In genomic region chr6:133854633-133855598, GRCh38 we compare ENCODE assay signal across 9 cellular contexts. TPM values are rescaled to one million over a fixed set of nuclear protein-coding genes. Genes with fewer than 3 reads are reported as not detected.
A peak's percentile ranks its signal among the peaks of the same experiment; 100 is the strongest.
DNase-seq lines count a peak whose midpoint lies in the region; ATAC-seq, FAIRE-seq and TF ChIP-seq lines count a peak whose summit lies in the region.
"Had no signal": no experiment of that assay in that cellular context is flagged by ENCODE, and none has a peak within 500 bp of the region (broad histone marks: within the 10 kb centered on the region; RNA-seq: fewer than 3 reads in every experiment).

No MANE protein-coding gene starts in this region.

- H3K27ac ChIP-seq in endothelial cell of umbilical vein (ENCODE audit: insufficient read depth, low read depth, low read length) = no peak overlapping the region

- no peaks in the 10 kb centered on the region for H3K9me1 ChIP-seq in endothelial cell of umbilical vein (replicated peaks; ENCODE audit: control insufficient read depth, extremely low read depth, insufficient read depth, low read length)

- POLR2A ChIA-PET in endothelial cell of umbilical vein (lab: Charles Lee) = no interaction called here

- no TSS peak for BruUV-seq in endothelial cell of umbilical vein (replicated peaks; lab: Mats Ljungman, UMichigan)

- dilution Hi-C loops in endothelial cell of umbilical vein (cut with MboI; ENCODE audit: extremely low pct_ligation_motif_present, low sequenced_read_pairs) = no loop called here

- no peak overlapping the region for H3K4me3 ChIP-seq in endothelial cell of umbilical vein (replicated peaks in 1 of 3; ENCODE audit: insufficient read depth in 1 of 3, low read depth in 1 of 3, low read length in 3 of 3)

- H2AFZ ChIP-seq in endothelial cell of umbilical vein (ENCODE audit: low read depth, low read length) = no peak overlapping the region

- no peaks in the 10 kb centered on the region for H3K36me3 ChIP-seq in endothelial cell of umbilical vein (ENCODE audit: control insufficient read depth in 2 of 2, extremely low read depth in 1 of 2, insufficient read depth in 2 of 2, low read length in 2 of 2)

- no peaks in the 10 kb centered on the region for H4K20me1 ChIP-seq in endothelial cell of umbilical vein (replicated peaks; ENCODE audit: control insufficient read depth, extremely low read depth, insufficient read depth, low read length)

- H3K4me3 Mint-ChIP-seq in neural crest cell = no peak overlapping the region
- H3K4me3 Mint-ChIP-seq: stimulated activated naive CD8-positive, alpha-beta T cell treated with anti-CD3 and anti-CD28 coated beads, Interleukin-15, Interleukin-2, amounts not matched to agents 100 ng/mL and 50 ng/mL, for 24 hours had no signal

- no peak overlapping the region for H3K4me2 ChIP-seq in endothelial cell of umbilical vein (ENCODE audit: insufficient read depth, low read length)

- intact Hi-C loops in endothelial cell of umbilical vein (cut with micrococcal nuclease) = no loop called here

- TF ChIP-seq CTCF in endothelial cell of umbilical vein (IDR thresholded peaks at IDR 0.05; ENCODE audit: extremely low read depth in 1 of 2, insufficient read depth in 1 of 2, low read depth in 1 of 2, low read length in 2 of 2) (peak in 1 of 2 donors; percentile 8), neural crest cell (conservative IDR thresholded peaks at IDR 0.05) (no peak)

- no peak overlapping the region for H3K27ac Mint-ChIP-seq in neural crest cell (ENCODE audit: unreplicated experiment)
- H3K27ac Mint-ChIP-seq: stimulated activated naive CD8-positive, alpha-beta T cell treated with anti-CD3 and anti-CD28 coated beads, Interleukin-15, Interleukin-2, amounts not matched to agents 100 ng/mL and 50 ng/mL, for 24 hours had no signal

- no peak for TF ChIP-seq POLR2A in endothelial cell of umbilical vein (IDR thresholded peaks at IDR 0.05; ENCODE audit: low read depth, low read length)

- no peak for ATAC-seq in HG02642 (IDR thresholded peaks at IDR 0.05; ENCODE audit: poor library complexity, unreplicated experiment)
- no peak for ATAC-seq in GM19463 (IDR thresholded peaks at IDR 0.05; ENCODE audit: unreplicated experiment)

- DNase-seq in DMS53 (lab: John Stamatoyannopoulos, UW) (peak; percentile 65), M059J (ENCODE audit: low read depth) (peak; percentile 32), endothelial cell of umbilical vein (ENCODE audit: low read depth, low spot score) (no peak), neural crest cell (ENCODE audit: low read depth, low spot score) (peak; percentile 16), NCI-H1694 treated with DMSO at 0.1 percent for 48 hours (lab: John Stamatoyannopoulos, UW) (no peak), cerebellar nuclear complex (lab: John Stamatoyannopoulos, UW) (no peak)

- no peak for FAIRE-seq in endothelial cell of umbilical vein (lab: Jason Lieb, UNC)

- no peaks in the 10 kb centered on the region for H3K79me2 ChIP-seq in endothelial cell of umbilical vein (ENCODE audit: control insufficient read depth, insufficient read depth, low read length)

- peaks cover 7% of the 10 kb centered on the region for H3K9me3 Mint-ChIP-seq in neural crest cell
- H3K9me3 Mint-ChIP-seq: stimulated activated naive CD8-positive, alpha-beta T cell treated with anti-CD3 and anti-CD28 coated beads, Interleukin-15, Interleukin-2, amounts not matched to agents 100 ng/mL and 50 ng/mL, for 24 hours had no signal

- H3K27me3 Mint-ChIP-seq in neural crest cell (ENCODE audit: low read depth) = peaks cover 90% of the 10 kb centered on the region

- H3K9ac ChIP-seq in endothelial cell of umbilical vein (replicated peaks; ENCODE audit: extremely low read depth, insufficient read depth, low read length) = no peak overlapping the region

- H3K27me3 ChIP-seq in endothelial cell of umbilical vein (ENCODE audit: control insufficient read depth in 2 of 2, insufficient read depth in 2 of 2, low read length in 2 of 2) = peaks cover 35 to 48% of the 10 kb centered on the region in 2 experiments

- no peaks in the 10 kb centered on the region for H3K4me1 ChIP-seq in endothelial cell of umbilical vein (ENCODE audit: control insufficient read depth, extremely low read depth, insufficient read depth, low read length)

- H3K36me3 Mint-ChIP-seq in neural crest cell (ENCODE audit: low read depth) = no peaks in the 10 kb centered on the region

- peaks cover 8% of the 10 kb centered on the region for H3K4me1 Mint-ChIP-seq in neural crest cell

- CTCF ChIA-PET in endothelial cell of umbilical vein (lab: Charles Lee) = interaction anchor here (0.9 kb wide), 1 partner anchor 17 kb away, joined by 4 read pairs; no protein-coding TSS in a partner anchor

- H3K9me3 ChIP-seq in endothelial cell of umbilical vein (replicated peaks; ENCODE audit: control insufficient read depth, insufficient read depth, low read length) = no peaks in the 10 kb centered on the region

TF ChIP-seq in endothelial cell of umbilical vein, 7 proteins besides CTCF, POLR2A, EP300 and RAD21:
- TF ChIP-seq MAX (IDR thresholded peaks at IDR 0.05; ENCODE audit: insufficient read depth, insufficient read length) (no peak), JUN (IDR thresholded peaks at IDR 0.05; ENCODE audit: borderline replicate concordance, insufficient read depth, insufficient read length, low read depth) (no peak), EZH2 (IDR thresholded peaks at IDR 0.05; ENCODE audit: borderline replicate concordance, low read depth, low read length, severe bottlenecking) (peak; percentile 89), POLR2AphosphoS5 (IDR thresholded peaks at IDR 0.05; ENCODE audit: insufficient read depth, low read depth, low read length) (no peak), FOS (IDR thresholded peaks at IDR 0.05; ENCODE audit: borderline replicate concordance, insufficient read depth, low read length) (no peak)

RNA-seq across cellular contexts. Expression of gene TCF21, which starts 34.0 kb away (rescaled TPM):
- 0.07 TPM in 1 of 2 replicates, not detected in the other for total RNA-seq in M059J (2014; rRNA removed; shearing (Covaris generic))
- not detected in 2 replicates for total RNA-seq in endothelial cell of umbilical vein
- not detected in 2 replicates for polyA plus RNA-seq in endothelial cell of umbilical vein
- not detected in 2 replicates for polyA plus RNA-seq in endothelial cell of umbilical vein (2011; cell fraction: cytosol; rRNA removed)
- polyA plus RNA-seq in endothelial cell of umbilical vein (2011; cell fraction: nucleus; rRNA removed) = not detected in 2 replicates
- polyA plus RNA-seq in endothelial cell of umbilical vein (2012) = not detected in 2 replicates
- polyA minus RNA-seq in endothelial cell of umbilical vein = not detected in 2 replicates
- not detected for polyA minus RNA-seq in endothelial cell of umbilical vein (2011; cell fraction: cytosol; rRNA and poly(A)+ RNA removed)
- polyA minus RNA-seq in endothelial cell of umbilical vein (2011; cell fraction: nucleus; rRNA and poly(A)+ RNA removed) = not detected in 2 replicates
- total RNA-seq in neural crest cell = not detected in 2 replicates

Comparison
In these comparisons a context has a peak if more than half of its experiments do, and no peak if none do; other contexts are left out.
1. DNase-seq: peak in DMS53 (single experiment), M059J (single experiment) and neural crest cell (single experiment); none in endothelial cell of umbilical vein (single experiment), NCI-H1694 treated with DMSO at 0.1 percent for 48 hours (single experiment) and cerebellar nuclear complex (0 of 2).